1 cellular context compared by ENCODE assay signal in genomic region chr11:17547051-17547577, GRCh38.
A peak's percentile ranks its signal among the peaks of the same experiment; 100 is the strongest.
TF ChIP-seq lines count a peak whose summit lies in the region.

Gene OTOG (plus strand): TSS chr11:17547259. CDS start chr11:17547373, 114 bp downstream.

TF ChIP-seq in H1, 55 proteins besides CTCF, POLR2A, EP300 and RAD21 (continued from another document):
- TF ChIP-seq TAF7 (optimal IDR thresholded peaks at IDR 0.05; ENCODE audit: borderline replicate concordance, low read depth, low read length) (no peak), MAX (IDR thresholded peaks at IDR 0.05) (peak; percentile 55)
